In genomic region chr6:148500402-148500801, GRCh38 we compare ENCODE assay signal across 22 cellular contexts.
DNase-seq lines count a peak whose midpoint lies in the region; ATAC-seq and TF ChIP-seq lines count a peak whose summit lies in the region.
"Had no signal": no experiment of that assay in that cellular context is flagged by ENCODE, and none has a peak within 500 bp of the region (broad histone marks: within the 10 kb centered on the region; RNA-seq: fewer than 3 reads in every experiment).

No MANE protein-coding gene starts in this region.

- H2AFZ ChIP-seq in SK-N-SH (ENCODE audit: low read depth) = no peak overlapping the region

- no peak for TF ChIP-seq POLR2A in thyroid gland (IDR thresholded peaks at IDR 0.05)

- no peaks in the 10 kb centered on the region for H3K27me3 ChIP-seq in SK-N-SH (ENCODE audit: insufficient read depth)
- no peaks in the 10 kb centered on the region for H3K27me3 ChIP-seq in thyroid gland
- H3K27me3 ChIP-seq: BLaER1 treated with 17β-estradiol and CSF1 and Interleukin-3, amounts not matched to agents 10 nM and 100 nM had no signal

- H3K36me3 ChIP-seq in SK-N-SH (replicated peaks in 1 of 2; ENCODE audit: control insufficient read depth in 1 of 2, insufficient read depth in 2 of 2, low read length in 1 of 2) (peaks cover 0 to 15% of the 10 kb centered on the region in 2 experiments), thyroid gland (no peaks in the 10 kb centered on the region)

- CTCF ChIA-PET in SK-N-SH (lab: Yijun Ruan, JAX) = no interaction called here

- H3K27ac ChIP-seq in SK-N-SH (ENCODE audit: low read depth in 2 of 2, low read length in 1 of 2) (peak overlapping the region; percentile 44 to 98; a peak in 3 of 4 replicates), coronary artery (peak overlapping the region; percentile 92 to 96), thyroid gland (peak overlapping the region; percentile 41 to 85 (median 54))
- H3K27ac ChIP-seq: 22Rv1; BLaER1 treated with 17β-estradiol and CSF1 and Interleukin-3, amounts not matched to agents 10 nM and 100 nM; WERI-Rb-1 had no signal

- H3K9ac ChIP-seq in SK-N-SH = peak overlapping the region; percentile 44; the same call in 1 of the 2 replicates
- H3K9ac ChIP-seq: BLaER1 treated with 17β-estradiol and CSF1 and Interleukin-3, amounts not matched to agents 10 nM and 100 nM had no signal

- no peak for TF ChIP-seq RAD21 in SK-N-SH (IDR thresholded peaks at IDR 0.05; ENCODE audit: low read length)

- H3K27me3 Mint-ChIP-seq in osteocyte (ENCODE audit: unreplicated experiment) = no peaks in the 10 kb centered on the region

- H3K79me2 ChIP-seq in SK-N-SH (ENCODE audit: insufficient read depth) = peaks cover 68% of the 10 kb centered on the region

- H3K9me3 ChIP-seq in SK-N-SH = no peaks in the 10 kb centered on the region
- no peaks in the 10 kb centered on the region for H3K9me3 ChIP-seq in thyroid gland
- H3K9me3 ChIP-seq: BLaER1 treated with 17β-estradiol and CSF1 and Interleukin-3, amounts not matched to agents 10 nM and 100 nM had no signal

- TF ChIP-seq EP300 in SK-N-SH (IDR thresholded peaks at IDR 0.05; ENCODE audit: borderline replicate concordance in 1 of 2, low read depth in 1 of 2, low read length in 1 of 2) = no peak

- peaks cover 52% of the 10 kb centered on the region for H3K4me1 Mint-ChIP-seq in osteocyte (ENCODE audit: unreplicated experiment)
- H3K4me1 Mint-ChIP-seq: H9, T-helper 17 cell had no signal

- no peaks in the 10 kb centered on the region for H3K9me3 Mint-ChIP-seq in osteocyte (ENCODE audit: unreplicated experiment)
- H3K9me3 Mint-ChIP-seq: activated CD4-positive, alpha-beta memory T cell treated with anti-CD3 and anti-CD28 coated beads for 36 hours; activated naive CD4-positive, alpha-beta T cell treated with anti-CD3 and anti-CD28 coated beads, Interleukin-2, amount 50 U/mL, for 72 hours; activated T-cell treated with anti-CD3 and anti-CD28 coated beads, Interleukin-2, amount 50 U/mL, for 24 hours; H9 had no signal

- no peaks in the 10 kb centered on the region for H3K9me2 ChIP-seq in SK-N-SH

- H3K4me3 Mint-ChIP-seq in osteocyte (ENCODE audit: unreplicated experiment) = no peak overlapping the region
- H3K4me3 Mint-ChIP-seq: activated CD4-positive, alpha-beta memory T cell treated with anti-CD3 and anti-CD28 coated beads for 36 hours; activated T-cell treated with anti-CD3 and anti-CD28 coated beads, Interleukin-2, amount 50 U/mL, for 24 hours; H9; T-helper 17 cell had no signal

- peak overlapping the region; percentile 94 for H3K27ac Mint-ChIP-seq in osteocyte (ENCODE audit: unreplicated experiment)
- H3K27ac Mint-ChIP-seq: activated CD4-positive, alpha-beta memory T cell treated with anti-CD3 and anti-CD28 coated beads for 36 hours; activated naive CD4-positive, alpha-beta T cell treated with anti-CD3 and anti-CD28 coated beads, Interleukin-2, amount 50 U/mL, for 72 hours; activated T-cell treated with anti-CD3 and anti-CD28 coated beads, Interleukin-2, amount 50 U/mL, for 24 hours; T-helper 17 cell had no signal

- 60% methylated on average over 2 of the region's 2 CpGs for WGBS in SK-N-SH (ENCODE audit: low lambda C conversion rate)
- WGBS in thyroid gland, 2 donors = 70 to 75% methylated on average over 2 of the region's 2 CpGs

- intact Hi-C loops in thyroid gland (cut with DNase I) = no loop called here

- no peaks in the 10 kb centered on the region for H4K20me1 ChIP-seq in SK-N-SH (ENCODE audit: insufficient read depth)
- H4K20me1 ChIP-seq: BLaER1 treated with 17β-estradiol and CSF1 and Interleukin-3, amounts not matched to agents 10 nM and 100 nM had no signal

- peak overlapping the region; percentile 76 for H3K4me2 ChIP-seq in SK-N-SH
- H3K4me2 ChIP-seq: BLaER1 treated with 17β-estradiol and CSF1 and Interleukin-3, amounts not matched to agents 10 nM and 100 nM had no signal

- ATAC-seq in SK-N-SH treated with all-trans-retinoic acid at 6 μM for 48 hours = no peak
- no peak for ATAC-seq in HG02678 (IDR thresholded peaks at IDR 0.05; ENCODE audit: unreplicated experiment)
- ATAC-seq: activated naive CD4-positive, alpha-beta T cell treated with anti-CD3 and anti-CD28 coated beads, Interleukin-2, amount 50 U/mL, for 72 hours; GM12878; T-helper 17 cell had no signal

- TF ChIP-seq CTCF in SK-N-SH (IDR thresholded peaks at IDR 0.05) (no peak), coronary artery (IDR thresholded peaks at IDR 0.05) (no peak), osteocyte (IDR thresholded peaks at IDR 0.05) (no peak), thyroid gland (IDR thresholded peaks at IDR 0.05) (no peak)

- H3F3A ChIP-seq in SK-N-SH (replicated peaks; ENCODE audit: insufficient read depth) = peaks cover 39% of the 10 kb centered on the region

- peaks cover 19% of the 10 kb centered on the region for H3K36me3 Mint-ChIP-seq in osteocyte (ENCODE audit: unreplicated experiment)
- H3K36me3 Mint-ChIP-seq: activated CD4-positive, alpha-beta memory T cell treated with anti-CD3 and anti-CD28 coated beads for 36 hours; activated naive CD4-positive, alpha-beta T cell treated with anti-CD3 and anti-CD28 coated beads, Interleukin-2, amount 50 U/mL, for 72 hours had no signal

- POLR2A ChIA-PET in SK-N-SH (lab: Yijun Ruan, JAX) = no interaction called here

- no peak overlapping the region for H3K4me3 ChIP-seq in SK-N-SH (ENCODE audit: low read depth in 2 of 2, low read length in 1 of 2)
- H3K4me3 ChIP-seq in coronary artery = no peak overlapping the region
- no peak overlapping the region for H3K4me3 ChIP-seq in thyroid gland (replicated peaks in 1 of 3)
- H3K4me3 ChIP-seq: BLaER1 treated with 17β-estradiol and CSF1 and Interleukin-3, amounts not matched to agents 10 nM and 100 nM; GM12878 had no signal

- DNase-seq in SK-N-SH (no peak), coronary artery (ENCODE audit: low spot score) (no peak), osteocyte (ENCODE audit: extremely low spot score, unreplicated experiment) (no peak), thyroid gland (no peak), NCI-H2171 treated with DMSO at 0.1 percent for 48 hours (lab: John Stamatoyannopoulos, UW) (no peak)
- no peak for DNase-seq in stimulated activated CD4-positive, alpha-beta T cell treated with anti-CD3 and anti-CD28 coated beads, Interleukin-1b, Interleukin-23, amount 100 ng/mL, for 48 hours
- DNase-seq: activated CD4-positive, alpha-beta memory T cell treated with anti-CD3 and anti-CD28 coated beads for 36 hours; activated T-cell treated with anti-CD3 and anti-CD28 coated beads, Interleukin-2, amount 50 U/mL, for 24 hours; effector CD8-positive, alpha-beta T cell; GF-D8; H9; mesendoderm; NCI-H187 treated with DMSO at 0.1 percent for 48 hours; NCI-H446 treated with DMSO at 0.1 percent for 48 hours; T-helper 17 cell; WERI-Rb-1 had no signal

- H3K4me1 ChIP-seq in SK-N-SH (ENCODE audit: control insufficient read depth in 1 of 2, insufficient read depth in 2 of 2, low read depth in 1 of 2, low read length in 1 of 2) (peaks cover 2 to 33% of the 10 kb centered on the region in 2 experiments; a peak in 3 of 4 replicates), thyroid gland (peaks cover 5 to 43% of the 10 kb centered on the region in 2 donors)

TF ChIP-seq in SK-N-SH, 30 proteins besides CTCF, POLR2A, EP300 and RAD21 (continues in another document):
- TF ChIP-seq NFIC (IDR thresholded peaks at IDR 0.05; ENCODE audit: borderline replicate concordance) (no peak), SMC3 (IDR thresholded peaks at IDR 0.05; ENCODE audit: low read depth, low read length) (no peak), SIN3A (IDR thresholded peaks at IDR 0.05; ENCODE audit: borderline replicate concordance, low read depth, low read length) (no peak), MXI1 (IDR thresholded peaks at IDR 0.05; ENCODE audit: low read depth, low read length) (no peak), JUND (IDR thresholded peaks at IDR 0.05) (no peak), YY1 (IDR thresholded peaks at IDR 0.05; ENCODE audit: low read depth) (no peak), RFX5 (IDR thresholded peaks at IDR 0.05; ENCODE audit: low read length) (no peak), RCOR1 (IDR thresholded peaks at IDR 0.05; ENCODE audit: low read length) (no peak), TCF12 (IDR thresholded peaks at IDR 0.05) (no peak), FOXJ3 (CRISPR knock-in tag; IDR thresholded peaks at IDR 0.05) (no peak), MEF2A (IDR thresholded peaks at IDR 0.05; ENCODE audit: borderline replicate concordance, low read depth) (no peak)

TF ChIP-seq in SK-N-SH treated with all-trans-retinoic acid at 6 μM for 48 hours, 23 proteins besides CTCF, POLR2A, EP300 and RAD21:
- TF ChIP-seq CSDC2 (CRISPR knock-in tag; IDR thresholded peaks at IDR 0.05) (no peak), ZFP3 (CRISPR knock-in tag; IDR thresholded peaks at IDR 0.05) (no peak), ARNTL (CRISPR knock-in tag; IDR thresholded peaks at IDR 0.05; ENCODE audit: borderline replicate concordance, low read depth) (no peak), RARB (CRISPR knock-in tag; IDR thresholded peaks at IDR 0.05) (no peak), ZNF565 (CRISPR knock-in tag; conservative IDR thresholded peaks at IDR 0.05; ENCODE audit: low read depth) (no peak), OSR1 (CRISPR knock-in tag; IDR thresholded peaks at IDR 0.05) (no peak), TSHZ2 (CRISPR knock-in tag; IDR thresholded peaks at IDR 0.05) (no peak), ZNF8 (CRISPR knock-in tag; IDR thresholded peaks at IDR 0.05) (no peak)
